1 cellular context compared by ENCODE assay signal in the genomic region with DNA sequence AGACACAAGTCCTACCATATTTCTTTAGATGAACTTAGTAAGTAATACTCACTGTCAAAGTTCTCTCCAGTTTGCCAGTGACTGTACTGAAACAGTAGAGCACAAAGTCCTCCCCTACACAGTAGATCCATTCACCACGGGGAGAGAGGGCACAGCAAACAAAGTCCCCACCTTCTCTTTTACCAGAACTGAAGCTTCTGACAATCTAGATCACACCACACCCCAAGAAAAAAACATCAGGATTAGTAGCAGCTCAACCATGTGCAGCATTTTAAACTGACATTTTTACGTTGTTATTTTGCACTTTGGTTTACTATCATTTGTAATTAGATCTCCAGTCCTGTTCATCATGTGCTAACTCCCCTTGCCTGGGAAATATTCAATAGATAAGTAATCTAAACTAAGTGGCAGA.
A peak's percentile ranks its signal among the peaks of the same experiment; 100 is the strongest.
TF ChIP-seq lines count a peak whose summit lies in the region.

No MANE protein-coding gene starts in this region.

TF ChIP-seq in HepG2, 621 proteins besides CTCF, POLR2A, EP300 and RAD21 (continued from another document):
- TF ChIP-seq, protein P1, sequence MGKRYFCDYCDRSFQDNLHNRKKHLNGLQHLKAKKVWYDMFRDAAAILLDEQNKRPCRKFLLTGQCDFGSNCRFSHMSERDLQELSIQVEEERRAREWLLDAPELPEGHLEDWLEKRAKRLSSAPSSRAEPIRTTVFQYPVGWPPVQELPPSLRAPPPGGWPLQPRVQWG (CRISPR knock-in tag; IDR thresholded peaks at IDR 0.05; ENCODE audit: borderline replicate concordance, low read depth) = no peak
- peak; percentile 32; the same call in 1 of the 2 replicates for TF ChIP-seq NCOR1 (IDR thresholded peaks at IDR 0.05; ENCODE audit: borderline replicate concordance, low read length)
- TF ChIP-seq, protein P2, sequence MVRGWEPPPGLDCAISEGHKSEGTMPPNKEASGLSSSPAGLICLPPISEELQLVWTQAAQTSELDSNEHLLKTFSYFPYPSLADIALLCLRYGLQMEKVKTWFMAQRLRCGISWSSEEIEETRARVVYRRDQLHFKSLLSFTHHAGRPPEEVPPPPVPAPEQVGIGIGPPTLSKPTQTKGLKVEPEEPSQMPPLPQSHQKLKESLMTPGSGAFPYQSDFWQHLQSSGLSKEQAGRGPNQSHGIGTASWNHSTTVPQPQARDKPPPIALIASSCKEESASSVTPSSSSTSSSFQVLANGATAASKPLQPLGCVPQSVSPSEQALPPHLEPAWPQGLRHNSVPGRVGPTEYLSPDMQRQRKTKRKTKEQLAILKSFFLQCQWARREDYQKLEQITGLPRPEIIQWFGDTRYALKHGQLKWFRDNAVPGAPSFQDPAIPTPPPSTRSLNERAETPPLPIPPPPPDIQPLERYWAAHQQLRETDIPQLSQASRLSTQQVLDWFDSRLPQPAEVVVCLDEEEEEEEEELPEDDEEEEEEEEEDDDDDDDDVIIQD (CRISPR knock-in tag; IDR thresholded peaks at IDR 0.05; ENCODE audit: low read depth) = peak; percentile 67; the same call in 1 of the 2 replicates
- no peak for TF ChIP-seq MYNN (CRISPR knock-in tag; IDR thresholded peaks at IDR 0.05; ENCODE audit: low read depth)
- TF ChIP-seq, protein P3, sequence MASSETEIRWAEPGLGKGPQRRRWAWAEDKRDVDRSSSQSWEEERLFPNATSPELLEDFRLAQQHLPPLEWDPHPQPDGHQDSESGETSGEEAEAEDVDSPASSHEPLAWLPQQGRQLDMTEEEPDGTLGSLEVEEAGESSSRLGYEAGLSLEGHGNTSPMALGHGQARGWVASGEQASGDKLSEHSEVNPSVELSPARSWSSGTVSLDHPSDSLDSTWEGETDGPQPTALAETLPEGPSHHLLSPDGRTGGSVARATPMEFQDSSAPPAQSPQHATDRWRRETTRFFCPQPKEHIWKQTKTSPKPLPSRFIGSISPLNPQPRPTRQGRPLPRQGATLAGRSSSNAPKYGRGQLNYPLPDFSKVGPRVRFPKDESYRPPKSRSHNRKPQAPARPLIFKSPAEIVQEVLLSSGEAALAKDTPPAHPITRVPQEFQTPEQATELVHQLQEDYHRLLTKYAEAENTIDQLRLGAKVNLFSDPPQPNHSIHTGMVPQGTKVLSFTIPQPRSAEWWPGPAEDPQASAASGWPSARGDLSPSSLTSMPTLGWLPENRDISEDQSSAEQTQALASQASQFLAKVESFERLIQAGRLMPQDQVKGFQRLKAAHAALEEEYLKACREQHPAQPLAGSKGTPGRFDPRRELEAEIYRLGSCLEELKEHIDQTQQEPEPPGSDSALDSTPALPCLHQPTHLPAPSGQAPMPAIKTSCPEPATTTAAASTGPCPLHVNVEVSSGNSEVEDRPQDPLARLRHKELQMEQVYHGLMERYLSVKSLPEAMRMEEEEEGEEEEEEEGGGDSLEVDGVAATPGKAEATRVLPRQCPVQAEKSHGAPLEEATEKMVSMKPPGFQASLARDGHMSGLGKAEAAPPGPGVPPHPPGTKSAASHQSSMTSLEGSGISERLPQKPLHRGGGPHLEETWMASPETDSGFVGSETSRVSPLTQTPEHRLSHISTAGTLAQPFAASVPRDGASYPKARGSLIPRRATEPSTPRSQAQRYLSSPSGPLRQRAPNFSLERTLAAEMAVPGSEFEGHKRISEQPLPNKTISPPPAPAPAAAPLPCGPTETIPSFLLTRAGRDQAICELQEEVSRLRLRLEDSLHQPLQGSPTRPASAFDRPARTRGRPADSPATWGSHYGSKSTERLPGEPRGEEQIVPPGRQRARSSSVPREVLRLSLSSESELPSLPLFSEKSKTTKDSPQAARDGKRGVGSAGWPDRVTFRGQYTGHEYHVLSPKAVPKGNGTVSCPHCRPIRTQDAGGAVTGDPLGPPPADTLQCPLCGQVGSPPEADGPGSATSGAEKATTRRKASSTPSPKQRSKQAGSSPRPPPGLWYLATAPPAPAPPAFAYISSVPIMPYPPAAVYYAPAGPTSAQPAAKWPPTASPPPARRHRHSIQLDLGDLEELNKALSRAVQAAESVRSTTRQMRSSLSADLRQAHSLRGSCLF (CRISPR knock-in tag; IDR thresholded peaks at IDR 0.05; ENCODE audit: borderline replicate concordance) = no peak
- TF ChIP-seq ZNF235 (CRISPR knock-in tag; IDR thresholded peaks at IDR 0.05; ENCODE audit: borderline replicate concordance) = no peak
- no peak for TF ChIP-seq PHF20 (CRISPR knock-in tag; IDR thresholded peaks at IDR 0.05)
